20 cellular contexts compared by ENCODE assay signal in the genomic region with DNA sequence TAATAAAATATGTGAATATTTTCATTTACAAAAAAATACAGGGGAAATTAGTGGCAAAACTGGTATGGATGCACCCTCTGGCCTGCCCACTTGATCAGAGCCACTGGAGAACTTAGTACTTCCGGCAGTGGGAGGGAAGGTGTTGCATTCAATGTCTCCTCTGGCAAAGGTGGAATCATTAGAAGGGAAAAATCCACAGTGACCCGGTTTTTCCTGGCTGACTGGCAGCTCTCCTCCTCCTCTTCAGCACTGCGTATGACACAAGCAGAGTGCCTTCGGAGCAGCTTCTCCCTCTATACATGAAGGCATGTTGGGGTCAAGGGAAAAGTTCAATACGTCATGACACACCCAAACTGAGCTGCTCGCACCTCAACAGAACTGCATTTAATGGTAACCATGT.
"Had no signal": no experiment of that assay in that cellular context is flagged by ENCODE, and none has a peak within 500 bp of the region (broad histone marks: within the 10 kb centered on the region; RNA-seq: fewer than 3 reads in every experiment).

No MANE protein-coding gene starts in this region.

- H3K9me3 Mint-ChIP-seq: IgD-negative memory B cell had no signal

- H3K27me3 ChIP-seq: SJCRH30 had no signal

- H3K4me1 Mint-ChIP-seq: IgD-negative memory B cell had no signal

- H3K4me3 ChIP-seq: K562, SJCRH30 had no signal

- ATAC-seq: K562, Panc1, PC-3 had no signal

- H3K27ac ChIP-seq: RWPE1, SJCRH30 had no signal

- FAIRE-seq: K562 had no signal

- H3K9me3 ChIP-seq: SJCRH30 had no signal

- H3K4me3 Mint-ChIP-seq: IgD-negative memory B cell had no signal

- H3K27me3 Mint-ChIP-seq: IgD-negative memory B cell had no signal

- H3K27ac Mint-ChIP-seq: IgD-negative memory B cell had no signal

- DNase-seq: NCI-H1092; NCI-H1105 treated with DMSO at 0.1 percent for 48 hours; NCI-H1417 treated with DMSO at 0.1 percent for 48 hours; NCI-H1694 treated with DMSO at 0.1 percent for 48 hours; NCI-H1930; NCI-H2081; NCI-H2107; NCI-H226; NCI-H446; NCI-H510A; NCI-H524 treated with DMSO at 0.1 percent for 48 hours; NCI-H69; NCI-H774; NK-92 treated with Interleukin-12 subunit alpha and Interleukin-12 subunit beta, amount 100 ng/mL, for 24 hours; PC-3; SJCRH30 had no signal

- H3K4me1 ChIP-seq: SJCRH30 had no signal
